20 cellular contexts compared by ENCODE assay signal in the genomic region with DNA sequence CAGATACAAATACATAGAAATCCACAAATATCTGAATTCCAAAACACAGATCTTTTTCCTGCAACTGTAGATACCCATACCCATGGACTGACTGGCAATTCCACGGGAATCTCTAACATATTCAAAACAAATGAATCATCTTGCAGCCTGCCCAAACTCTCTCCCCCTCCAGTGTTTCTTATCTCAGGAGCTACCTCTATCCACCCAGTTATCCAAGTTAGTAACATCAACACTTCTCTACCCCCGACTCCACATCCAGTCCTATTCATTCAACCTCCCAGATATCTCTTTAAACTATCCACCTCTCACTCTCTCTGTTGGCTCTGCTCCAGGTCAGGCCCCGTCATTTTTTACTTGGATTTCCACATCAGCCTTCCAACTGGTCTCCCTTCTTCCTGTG. TPM values are rescaled to one million over a fixed set of nuclear protein-coding genes. Genes with fewer than 3 reads are reported as not detected.
A peak's percentile ranks its signal among the peaks of the same experiment; 100 is the strongest.
DNase-seq lines count a peak whose midpoint lies in the region; ATAC-seq and TF ChIP-seq lines count a peak whose summit lies in the region.
"Had no signal": no experiment of that assay in that cellular context is flagged by ENCODE, and none has a peak within 500 bp of the region (broad histone marks: within the 10 kb centered on the region; RNA-seq: fewer than 3 reads in every experiment).

No MANE protein-coding gene starts in this region.

- no peaks in the 10 kb centered on the region for H3K36me3 ChIP-seq in breast epithelium
- H3K36me3 ChIP-seq in RWPE2 (ENCODE audit: low read depth): no peaks in the 10 kb centered on the region

- no peak overlapping the region for H3K27ac Mint-ChIP-seq in MCF 10A (ENCODE audit: low read depth, unreplicated experiment)
- H3K27ac Mint-ChIP-seq: CD4-positive, alpha-beta T cell; HFFc6 had no signal

- no peaks in the 10 kb centered on the region for H3K9me3 Mint-ChIP-seq in MCF 10A (ENCODE audit: unreplicated experiment)
- H3K9me3 Mint-ChIP-seq: CD4-positive, alpha-beta T cell; HFFc6 had no signal

- peak; percentile 30 for DNase-seq in MCF 10A (ENCODE audit: unreplicated experiment)
- no peak for DNase-seq in breast epithelium (ENCODE audit: low spot score in 2 of 2)
- DNase-seq in RWPE2 (ENCODE audit: low spot score): no peak
- peak; percentile 14 for DNase-seq in epithelial cell of esophagus (ENCODE audit: low read depth)
- DNase-seq in NCI-H146 (lab: John Stamatoyannopoulos, UW): no peak
- no peak for DNase-seq in GM19238 (ENCODE audit: insufficient read length, low spot score)
- DNase-seq: AML-193; Caco-2; CD4-positive, alpha-beta T cell; DMS153; DMS79; GF-D8; GOT3; H7; HFFc6 had no signal

- H3K4me3 Mint-ChIP-seq in MCF 10A (ENCODE audit: unreplicated experiment): no peak overlapping the region
- H3K4me3 Mint-ChIP-seq: CD4-positive, alpha-beta T cell; HFFc6 had no signal

- H3K27ac ChIP-seq in breast epithelium (no peak overlapping the region), RWPE2 (ENCODE audit: poor library complexity, severe bottlenecking) (no peak overlapping the region)
- H3K27ac ChIP-seq: 22Rv1, A549, C4-2B had no signal

- no peaks in the 10 kb centered on the region for H3K4me1 Mint-ChIP-seq in MCF 10A (ENCODE audit: insufficient read depth, unreplicated experiment)

- intact Hi-C loops in MCF 10A (cut with micrococcal nuclease) (no loop called here), breast epithelium (cut with DNase I; ENCODE audit: low total_unique reads) (no loop called here)

- H3K4me3 ChIP-seq in breast epithelium (no peak overlapping the region), RWPE2 (ENCODE audit: severe bottlenecking) (no peak overlapping the region), epithelial cell of esophagus (ENCODE audit: low read length) (no peak overlapping the region)
- H3K4me3 ChIP-seq: A549 had no signal

- ATAC-seq in RWPE2 (ENCODE audit: low read depth) (peak; percentile 29; the same call in 2 of the 3 replicates), HG03457 (IDR thresholded peaks at IDR 0.05; ENCODE audit: unreplicated experiment) (no peak)
- ATAC-seq: A549, HCT116 had no signal

- H3K36me3 Mint-ChIP-seq in MCF 10A (ENCODE audit: insufficient read depth, unreplicated experiment): no peaks in the 10 kb centered on the region

- H3K9me3 ChIP-seq in breast epithelium (no peaks in the 10 kb centered on the region), RWPE2 (ENCODE audit: severe bottlenecking) (no peaks in the 10 kb centered on the region)
- H3K9me3 ChIP-seq: A549, Caco-2 had no signal

- peaks cover 10% of the 10 kb centered on the region for H3K27me3 Mint-ChIP-seq in MCF 10A (ENCODE audit: insufficient read depth, unreplicated experiment)

- no peak for TF ChIP-seq POLR2A in breast epithelium (IDR thresholded peaks at IDR 0.05)

- H3K4me1 ChIP-seq in breast epithelium (no peaks in the 10 kb centered on the region), RWPE2 (ENCODE audit: insufficient read depth, poor library complexity, severe bottlenecking) (no peaks in the 10 kb centered on the region)
- H3K4me1 ChIP-seq: A549, Caco-2 had no signal

- BruUV-seq in MCF 10A (replicated peaks; lab: Mats Ljungman, UMichigan): no TSS peak

- TF ChIP-seq CTCF in MCF 10A (IDR thresholded peaks at IDR 0.05; ENCODE audit: unreplicated experiment) (no peak), breast epithelium (IDR thresholded peaks at IDR 0.05) (no peak), RWPE2 (IDR thresholded peaks at IDR 0.05; ENCODE audit: poor library complexity, severe bottlenecking) (no peak), epithelial cell of esophagus (IDR thresholded peaks at IDR 0.05; ENCODE audit: insufficient read depth, low read depth, low read length, missing control alignments) (no peak)

- CTCF ChIA-PET in MCF 10A (lab: Yijun Ruan, JAX): interaction anchor here (1.7 kb wide), 1 partner anchor 873 kb away, joined by 5 read pairs; no protein-coding TSS in a partner anchor

- peaks cover 0 to 19% of the 10 kb centered on the region in 2 donors for H3K27me3 ChIP-seq in breast epithelium
- H3K27me3 ChIP-seq in RWPE2 (ENCODE audit: insufficient read depth, poor library complexity, severe bottlenecking): peaks cover 16% of the 10 kb centered on the region

- POLR2A ChIA-PET in MCF 10A (lab: Yijun Ruan, JAX): no interaction called here

RNA-seq across cellular contexts. Expression of a gene that starts 6.7 kb away (rescaled TPM):
- total RNA-seq in MCF 10A (2022) (not detected in 2 replicates), breast epithelium (under 1 TPM in 2 of 3 donors, not detected in 1; 0.33 to 0.88 TPM)
- total RNA-seq: Caco-2; CD4-positive, alpha-beta T cell; HFFc6 had no signal

Comparison
In these comparisons a context has a peak if more than half of its experiments do, and no peak if none do; other contexts are left out.
1. DNase-seq: peak in MCF 10A (single experiment) and epithelial cell of esophagus (single experiment); none in breast epithelium (0 of 2), RWPE2 (single experiment), NCI-H146 (single experiment) and GM19238 (single experiment).